10 cellular contexts compared by ENCODE assay signal in the genomic region with DNA sequence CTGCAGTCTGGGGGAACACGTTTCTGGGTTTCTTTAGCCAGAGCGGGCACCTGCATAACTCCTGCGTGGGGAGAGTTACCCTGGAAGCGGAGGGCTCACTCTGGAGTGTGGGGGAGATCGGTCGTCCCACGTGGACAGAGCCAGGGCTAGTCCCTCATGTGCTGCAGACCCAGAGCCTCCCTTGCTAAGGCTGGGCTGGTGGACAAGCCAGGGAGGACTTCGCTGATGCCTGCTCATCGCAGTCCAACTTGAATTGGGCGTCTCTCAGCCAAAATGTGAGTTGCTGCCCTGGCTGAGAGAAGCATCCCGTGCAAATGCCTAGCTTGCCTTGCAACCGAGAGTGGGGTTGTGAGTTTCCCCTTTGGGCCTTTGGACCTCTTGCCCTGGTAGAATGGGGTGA. TPM values are rescaled to one million over a fixed set of nuclear protein-coding genes. Genes with fewer than 3 reads are reported as not detected.
DNase-seq lines count a peak whose midpoint lies in the region; FAIRE-seq and TF ChIP-seq lines count a peak whose summit lies in the region.
"Had no signal": no experiment of that assay in that cellular context is flagged by ENCODE, and none has a peak within 500 bp of the region (broad histone marks: within the 10 kb centered on the region; RNA-seq: fewer than 3 reads in every experiment).

No MANE protein-coding gene starts in this region.

- TF ChIP-seq POLR2A in stomach (IDR thresholded peaks at IDR 0.05) = no peak
- no peak for TF ChIP-seq POLR2A in GM12891 (IDR thresholded peaks at IDR 0.05; ENCODE audit: low read depth, low read length)

- H3K4me3 ChIP-seq in HFF-Myc (replicated peaks; ENCODE audit: low read depth, low read length) = peak overlapping the region; percentile 46
- peak overlapping the region; percentile 63 for H3K4me3 ChIP-seq in brain microvascular endothelial cell (ENCODE audit: low read depth, low read length)
- H3K4me3 ChIP-seq in mononuclear cell (ENCODE audit: low read length) = peak overlapping the region; percentile 37
- peak overlapping the region; percentile 56 to 79 (median 60) for H3K4me3 ChIP-seq in stomach

- H3K9me3 ChIP-seq in mononuclear cell (ENCODE audit: low read depth, low read length) = no peaks in the 10 kb centered on the region
- no peaks in the 10 kb centered on the region for H3K9me3 ChIP-seq in stomach

- no peak for TF ChIP-seq CTCF in HFF-Myc (IDR thresholded peaks at IDR 0.05; ENCODE audit: low read depth, low read length, missing control alignments)
- TF ChIP-seq CTCF in brain microvascular endothelial cell (IDR thresholded peaks at IDR 0.05; ENCODE audit: low read depth, low read length, missing control alignments) = no peak
- no peak for TF ChIP-seq CTCF in stomach (IDR thresholded peaks at IDR 0.05)

- no peaks in the 10 kb centered on the region for H3K36me3 ChIP-seq in brain microvascular endothelial cell (replicated peaks)
- no peaks in the 10 kb centered on the region for H3K36me3 ChIP-seq in stomach

- in situ Hi-C loops in brain microvascular endothelial cell (cut with HindIII; ENCODE audit: low pct_ligation_motif_present, low sequenced_read_pairs) = no loop called here

- intact Hi-C loops in stomach (cut with DNase I; ENCODE audit: low total_unique reads) = no loop called here

- no peak for TF ChIP-seq EP300 in stomach (IDR thresholded peaks at IDR 0.05)

- 58 to 68% (median 63%) methylated on average over 10 to 12 of the region's 12 CpGs for WGBS in stomach, 5 donors

- no peak for FAIRE-seq in GM12891 (lab: Jason Lieb, UNC)

- H3K4me1 ChIP-seq in mononuclear cell (ENCODE audit: insufficient read depth, low read length) (peaks cover 60% of the 10 kb centered on the region), stomach (peaks cover 13 to 44% (median 27%) of the 10 kb centered on the region in 4 donors)

- DNase-seq in HFF-Myc (ENCODE audit: extremely low read depth, low read depth) (no peak), brain microvascular endothelial cell (no peak), stomach (no peak), GM12891 (ENCODE audit: insufficient read length, low spot score) (no peak), NCI-H1436 treated with DMSO at 0.1 percent for 48 hours (lab: John Stamatoyannopoulos, UW) (no peak)
- DNase-seq in effector CD4-positive, alpha-beta T cell = no peak
- DNase-seq: activated B cell treated with CpG ODN at 0.5 μM for 24 hours; activated naive CD8-positive, alpha-beta T cell treated with anti-CD3 and anti-CD28 coated beads, Interleukin-2, amount 10 ng/mL, durations not matched to agents 7 days and 5 days; midbrain had no signal

- H3K27me3 ChIP-seq in brain microvascular endothelial cell (replicated peaks) (no peaks in the 10 kb centered on the region), mononuclear cell (ENCODE audit: insufficient read depth, low read length) (no peaks in the 10 kb centered on the region), stomach (peaks cover 0 to 5% (median 0%) of the 10 kb centered on the region in 3 donors)

- H3K27ac ChIP-seq in brain microvascular endothelial cell (no peak overlapping the region), stomach (peak overlapping the region; percentile 56 to 96 (median 84))

TF ChIP-seq in GM12891, 5 proteins besides CTCF, POLR2A, EP300 and RAD21:
- TF ChIP-seq PAX5 (IDR thresholded peaks at IDR 0.05; ENCODE audit: insufficient read depth, low read length, severe bottlenecking) (no peak), TAF1 (IDR thresholded peaks at IDR 0.05; ENCODE audit: low read depth, low read length) (no peak), SPI1 (IDR thresholded peaks at IDR 0.05; ENCODE audit: low read depth, low read length) (no peak), POU2F2 (IDR thresholded peaks at IDR 0.05; ENCODE audit: low read depth, low read length) (no peak), POLR2AphosphoS5 (IDR thresholded peaks at IDR 0.05; ENCODE audit: low read depth, low read length) (no peak)

RNA-seq across cellular contexts. Expression of a gene that starts 1.0 kb away (rescaled TPM):
- 17.5 TPM for total RNA-seq in mononuclear cell
- 100 to 1,000 TPM in 3 of 5 donors, 10 to 100 TPM in 2; 92.0 to 242 (median 102) TPM for total RNA-seq in stomach
- polyA plus RNA-seq in stomach = 10 to 100 TPM; 18.3 to 46.0 (median 20.2) TPM
- polyA plus RNA-seq in GM12891 (2012; ENCODE audit: low read depth, missing spikeins) = 0.10 TPM
- total RNA-seq: activated B cell treated with CpG ODN at 0.5 μM for 24 hours had no signal
